10 cellular contexts compared by ENCODE assay signal in genomic region chr7:69893915-69894314, GRCh38.
DNase-seq lines count a peak whose midpoint lies in the region; ATAC-seq and TF ChIP-seq lines count a peak whose summit lies in the region.
"Had no signal": no experiment of that assay in that cellular context is flagged by ENCODE, and none has a peak within 500 bp of the region (broad histone marks: within the 10 kb centered on the region; RNA-seq: fewer than 3 reads in every experiment).

No MANE protein-coding gene starts in this region.

- H3K27me3 Mint-ChIP-seq in activated T-helper 2 cell treated with anti-CD3 and anti-CD28 coated beads, Interferon-gamma antibody, Interleukin-2, Interleukin-4, amounts not matched to agents 10 μg/mL and 5 μg/mL and 100 μg/mL, durations not matched to agents 14 hours and 24 hours and 36 hours (ENCODE audit: low read depth) = no peaks in the 10 kb centered on the region
- H3K27me3 Mint-ChIP-seq: activated naive CD8-positive, alpha-beta T cell treated with anti-CD3 and anti-CD28 coated beads, Interleukin-2, amount 10 ng/mL, durations not matched to agents 7 days and 5 days; CD4-positive, alpha-beta T cell had no signal

- no peak overlapping the region for H3K27ac Mint-ChIP-seq in activated T-helper 2 cell treated with anti-CD3 and anti-CD28 coated beads, Interferon-gamma antibody, Interleukin-2, Interleukin-4, amounts not matched to agents 10 μg/mL and 5 μg/mL and 100 μg/mL, durations not matched to agents 14 hours and 24 hours and 36 hours
- H3K27ac Mint-ChIP-seq: activated naive CD8-positive, alpha-beta T cell treated with anti-CD3 and anti-CD28 coated beads, Interleukin-2, amount 10 ng/mL, durations not matched to agents 7 days and 5 days; CD4-positive, alpha-beta T cell had no signal

- intact Hi-C loops in Right ventricle myocardium inferior (cut with DNase I) = no loop called here
- intact Hi-C loops in activated T-helper 2 cell treated with anti-CD3 and anti-CD28 coated beads, Interferon-gamma antibody, Interleukin-2, Interleukin-4, amounts not matched to agents 10 μg/mL and 5 μg/mL and 100 μg/mL, durations not matched to agents 14 hours and 24 hours and 36 hours (cut with micrococcal nuclease) = no loop called here

- DNase-seq in Right ventricle myocardium inferior (ENCODE audit: missing footprints) = no peak
- DNase-seq in right atrium auricular region (ENCODE audit: low spot score) = no peak
- DNase-seq in NCI-H69 (lab: John Stamatoyannopoulos, UW) = peak; percentile 96
- no peak for DNase-seq in foreskin keratinocyte
- DNase-seq in activated T-helper 2 cell treated with anti-CD3 and anti-CD28 coated beads, Interferon-gamma antibody, Interleukin-2, Interleukin-4, amounts not matched to agents 10 μg/mL and 5 μg/mL and 100 μg/mL, durations not matched to agents 14 hours and 24 hours and 36 hours (ENCODE audit: low spot score) = no peak
- no peak for DNase-seq in HK-2 (ENCODE audit: unreplicated experiment)
- no peak for DNase-seq in activated naive CD4-positive, alpha-beta T cell treated with anti-CD3 and anti-CD28 coated beads, Interleukin-2, amount 50 U/mL, for 16 hours
- DNase-seq: activated naive CD8-positive, alpha-beta T cell treated with anti-CD3 and anti-CD28 coated beads, Interleukin-2, amount 10 ng/mL, durations not matched to agents 7 days and 5 days; CD4-positive, alpha-beta T cell had no signal

- H3K4me1 ChIP-seq in right atrium auricular region (no peaks in the 10 kb centered on the region), foreskin keratinocyte (no peaks in the 10 kb centered on the region)

- no peaks in the 10 kb centered on the region for H3K36me3 ChIP-seq in right atrium auricular region

- H3K27me3 ChIP-seq in right atrium auricular region (no peaks in the 10 kb centered on the region), foreskin keratinocyte (no peaks in the 10 kb centered on the region)

- peaks cover 4% of the 10 kb centered on the region for H3K9me3 Mint-ChIP-seq in activated T-helper 2 cell treated with anti-CD3 and anti-CD28 coated beads, Interferon-gamma antibody, Interleukin-2, Interleukin-4, amounts not matched to agents 10 μg/mL and 5 μg/mL and 100 μg/mL, durations not matched to agents 14 hours and 24 hours and 36 hours
- H3K9me3 Mint-ChIP-seq: CD4-positive, alpha-beta T cell had no signal

- no peak overlapping the region for H3K4me3 Mint-ChIP-seq in activated T-helper 2 cell treated with anti-CD3 and anti-CD28 coated beads, Interferon-gamma antibody, Interleukin-2, Interleukin-4, amounts not matched to agents 10 μg/mL and 5 μg/mL and 100 μg/mL, durations not matched to agents 14 hours and 24 hours and 36 hours (ENCODE audit: low read depth)
- H3K4me3 Mint-ChIP-seq: activated naive CD8-positive, alpha-beta T cell treated with anti-CD3 and anti-CD28 coated beads, Interleukin-2, amount 10 ng/mL, durations not matched to agents 7 days and 5 days; CD4-positive, alpha-beta T cell had no signal

- ATAC-seq in Right ventricle myocardium inferior = peak; percentile 42
- ATAC-seq in foreskin keratinocyte = peak; percentile 18
- no peak for ATAC-seq in HG03565 (IDR thresholded peaks at IDR 0.05; ENCODE audit: unreplicated experiment)

- H3K9me3 ChIP-seq in right atrium auricular region = no peaks in the 10 kb centered on the region

- H3K36me3 Mint-ChIP-seq in activated T-helper 2 cell treated with anti-CD3 and anti-CD28 coated beads, Interferon-gamma antibody, Interleukin-2, Interleukin-4, amounts not matched to agents 10 μg/mL and 5 μg/mL and 100 μg/mL, durations not matched to agents 14 hours and 24 hours and 36 hours (ENCODE audit: low read depth) = no peaks in the 10 kb centered on the region
- H3K36me3 Mint-ChIP-seq: activated naive CD8-positive, alpha-beta T cell treated with anti-CD3 and anti-CD28 coated beads, Interleukin-2, amount 10 ng/mL, durations not matched to agents 7 days and 5 days had no signal

- TF ChIP-seq CTCF in right atrium auricular region (IDR thresholded peaks at IDR 0.05) (peak in 1 of 2 donors; percentile 56), foreskin keratinocyte (conservative IDR thresholded peaks at IDR 0.05) (peak; percentile 63)

- H3K4me1 Mint-ChIP-seq in activated T-helper 2 cell treated with anti-CD3 and anti-CD28 coated beads, Interferon-gamma antibody, Interleukin-2, Interleukin-4, amounts not matched to agents 10 μg/mL and 5 μg/mL and 100 μg/mL, durations not matched to agents 14 hours and 24 hours and 36 hours (ENCODE audit: low read depth) = no peaks in the 10 kb centered on the region

- H3K27ac ChIP-seq in right atrium auricular region = no peak overlapping the region
- no peak overlapping the region for H3K27ac ChIP-seq in foreskin keratinocyte

- H3K4me3 ChIP-seq in right atrium auricular region = no peak overlapping the region
